ENCODE assay signal across 12 cellular contexts in the genomic region with DNA sequence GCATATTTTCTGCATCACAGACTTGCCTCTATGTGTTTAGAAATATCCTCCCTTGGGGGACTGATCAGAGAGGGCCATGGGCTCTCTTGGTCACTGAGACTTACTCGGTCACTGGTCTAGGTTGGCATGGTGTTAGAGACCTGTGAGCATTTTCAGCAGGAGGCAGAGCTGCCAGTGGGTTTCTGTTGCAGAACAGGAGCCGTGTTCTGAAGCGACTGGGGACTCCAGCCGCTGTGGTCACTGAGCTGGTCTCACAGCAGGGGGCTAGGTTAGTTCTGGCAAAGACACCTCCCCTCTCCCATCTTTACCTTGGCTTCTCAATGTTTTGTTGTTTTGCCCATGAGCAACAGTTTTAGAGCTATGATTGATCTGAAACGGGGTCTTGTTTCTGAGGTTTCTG. TPM values are rescaled to one million over a fixed set of nuclear protein-coding genes. Genes with fewer than 3 reads are reported as not detected.
DNase-seq lines count a peak whose midpoint lies in the region; ATAC-seq and TF ChIP-seq lines count a peak whose summit lies in the region.
"Had no signal": no experiment of that assay in that cellular context is flagged by ENCODE, and none has a peak within 500 bp of the region (broad histone marks: within the 10 kb centered on the region; RNA-seq: fewer than 3 reads in every experiment).

No MANE protein-coding gene starts in this region.

- CTCF ChIA-PET in mammary epithelial cell (lab: Charles Lee; ENCODE audit: low non-redundant PET) (no interaction called here), MCF 10A (lab: Yijun Ruan, JAX) (interaction anchor here (0.6 to 1.3 kb wide), 4 partner anchors 34 to 801 kb away, joined by 3 read pairs; no protein-coding TSS in a partner anchor)
- CTCF ChIA-PET in activated CD4-positive, alpha-beta memory T cell treated with anti-CD3 and anti-CD28 coated beads, Interleukin-2, amount 10 ng/mL, durations not matched to agents 7 days and 5 days (lab: Charles Lee): interaction anchor here (0.8 to 2.3 kb wide), 8 partner anchors 9 to 543 kb away, joined by 3 to 10 read pairs (median 5); partner anchors contain the start of gene DYNLT1

- no peak overlapping the region for H2AFZ ChIP-seq in mammary epithelial cell (ENCODE audit: low read depth, low read length)

- WGBS in mammary epithelial cell (ENCODE audit: low coverage, missing lambda C conversion rate): 93% methylated on average over 5 of the region's 5 CpGs
- 53 to 83% methylated on average over 4 to 5 of the region's 5 CpGs for WGBS in endodermal cell (ENCODE audit: insufficient coverage in 1 of 2, insufficient read length in 1 of 2), 2 experiments

- no peak overlapping the region for H3K9ac ChIP-seq in mammary epithelial cell (ENCODE audit: insufficient read depth, low read length)
- H3K9ac ChIP-seq in endodermal cell (ENCODE audit: extremely low read depth, low read length, poor library complexity, severe bottlenecking): no peak overlapping the region

- DNase-seq in mammary epithelial cell: no peak
- DNase-seq in MCF 10A (ENCODE audit: unreplicated experiment): no peak
- DNase-seq in activated CD4-positive, alpha-beta memory T cell treated with anti-CD3 and anti-CD28 coated beads, Interleukin-2, amount 10 ng/mL, durations not matched to agents 7 days and 5 days: no peak
- DNase-seq in endodermal cell: peak; percentile 52
- DNase-seq in stimulated activated naive CD8-positive, alpha-beta T cell treated with anti-CD3 and anti-CD28 coated beads, Interleukin-15, amount 100 ng/mL, for 72 hours: no peak
- no peak for DNase-seq in effector CD8-positive, alpha-beta T cell (lab: John Stamatoyannopoulos, UW)
- DNase-seq: IMR-90, left ventricle myocardium inferior, NCI-H526 treated with DMSO at 0.1 percent for 48 hours, substantia nigra had no signal

- H3K4me2 ChIP-seq in mammary epithelial cell (ENCODE audit: insufficient read depth, low read depth, low read length): peak overlapping the region; percentile 56

- H3K27me3 ChIP-seq in mammary epithelial cell (ENCODE audit: insufficient read depth, low read length): no peaks in the 10 kb centered on the region
- H3K27me3 ChIP-seq in endodermal cell (ENCODE audit: control insufficient read depth, insufficient read depth, low read length, poor library complexity, severe bottlenecking): no peaks in the 10 kb centered on the region

- no peak overlapping the region for H3K4me3 ChIP-seq in mammary epithelial cell (replicated peaks in 1 of 3; ENCODE audit: insufficient read depth in 1 of 3, low read depth in 2 of 3, low read length in 3 of 3)
- H3K4me3 ChIP-seq in endodermal cell (ENCODE audit: low read length): no peak overlapping the region
- H3K4me3 ChIP-seq: left ventricle myocardium inferior had no signal

- POLR2A ChIA-PET in MCF 10A (lab: Yijun Ruan, JAX): interaction anchor here (1.2 to 2.0 kb wide), 2 partner anchors 138 to 342 kb away, joined by 3 to 4 read pairs; no protein-coding TSS in a partner anchor
- POLR2A ChIA-PET in activated CD4-positive, alpha-beta memory T cell treated with anti-CD3 and anti-CD28 coated beads, Interleukin-2, amount 10 ng/mL, durations not matched to agents 7 days and 5 days (lab: Charles Lee): interaction anchor here (0.8 to 3.0 kb wide), 6 partner anchors 10 to 76 kb away, joined by 3 to 35 read pairs (median 6); partner anchors contain the start of genes DYNLT1 and TMEM181

- H3K4me3 Mint-ChIP-seq in MCF 10A (ENCODE audit: unreplicated experiment): no peak overlapping the region
- peak overlapping the region; percentile 67 for H3K4me3 Mint-ChIP-seq in activated CD4-positive, alpha-beta memory T cell treated with anti-CD3 and anti-CD28 coated beads, Interleukin-2, amount 10 ng/mL, durations not matched to agents 7 days and 5 days
- no peak overlapping the region for H3K4me3 Mint-ChIP-seq in endodermal cell
- peak overlapping the region; percentile 71 to 79 for H3K4me3 Mint-ChIP-seq in stimulated activated naive CD8-positive, alpha-beta T cell treated with anti-CD3 and anti-CD28 coated beads, Interleukin-15, amount 100 ng/mL, for 72 hours

- peaks cover 16% of the 10 kb centered on the region for H3K4me1 ChIP-seq in mammary epithelial cell (ENCODE audit: insufficient read depth, low read length)
- peaks cover 5% of the 10 kb centered on the region for H3K4me1 ChIP-seq in endodermal cell (ENCODE audit: control insufficient read depth, insufficient read depth, low read length)
- H3K4me1 ChIP-seq: left ventricle myocardium inferior had no signal

- no TSS peak for BruUV-seq in mammary epithelial cell (replicated peaks; lab: Mats Ljungman, UMichigan)
- BruUV-seq in MCF 10A (replicated peaks; lab: Mats Ljungman, UMichigan): no TSS peak

- no peak for ATAC-seq in stimulated activated naive CD8-positive, alpha-beta T cell treated with anti-CD3 and anti-CD28 coated beads, Interleukin-15, amount 100 ng/mL, for 72 hours
- ATAC-seq in GM19328 (IDR thresholded peaks at IDR 0.05; ENCODE audit: unreplicated experiment) (no peak), HG03378 (IDR thresholded peaks at IDR 0.05; ENCODE audit: unreplicated experiment) (no peak)

- no peak overlapping the region for H3K27ac Mint-ChIP-seq in MCF 10A (ENCODE audit: low read depth, unreplicated experiment)
- peak overlapping the region; percentile 94 for H3K27ac Mint-ChIP-seq in activated CD4-positive, alpha-beta memory T cell treated with anti-CD3 and anti-CD28 coated beads, Interleukin-2, amount 10 ng/mL, durations not matched to agents 7 days and 5 days
- H3K27ac Mint-ChIP-seq in endodermal cell: peak overlapping the region; percentile 64
- peak overlapping the region; percentile 68 to 90 for H3K27ac Mint-ChIP-seq in stimulated activated naive CD8-positive, alpha-beta T cell treated with anti-CD3 and anti-CD28 coated beads, Interleukin-15, amount 100 ng/mL, for 72 hours

- H3K4me1 Mint-ChIP-seq in MCF 10A (ENCODE audit: insufficient read depth, unreplicated experiment) (peaks cover 20% of the 10 kb centered on the region), endodermal cell (peaks cover 21% of the 10 kb centered on the region)
- H3K4me1 Mint-ChIP-seq in activated CD4-positive, alpha-beta memory T cell treated with anti-CD3 and anti-CD28 coated beads, Interleukin-2, amount 10 ng/mL, durations not matched to agents 7 days and 5 days: peaks cover 89% of the 10 kb centered on the region
- H3K4me1 Mint-ChIP-seq in stimulated activated naive CD8-positive, alpha-beta T cell treated with anti-CD3 and anti-CD28 coated beads, Interleukin-15, amount 100 ng/mL, for 72 hours: peaks cover 75% of the 10 kb centered on the region

- intact Hi-C loops in mammary epithelial cell (cut with micrococcal nuclease): no loop called here
- intact Hi-C loops in MCF 10A (cut with micrococcal nuclease): no loop called here

- H3K9me3 ChIP-seq in mammary epithelial cell (replicated peaks; ENCODE audit: insufficient read depth, low read length) (no peaks in the 10 kb centered on the region), endodermal cell (ENCODE audit: control insufficient read depth, low read length) (no peaks in the 10 kb centered on the region)
- H3K9me3 ChIP-seq: left ventricle myocardium inferior had no signal

- H3K9me3 Mint-ChIP-seq in MCF 10A (ENCODE audit: unreplicated experiment) (no peaks in the 10 kb centered on the region), endodermal cell (no peaks in the 10 kb centered on the region)
- no peaks in the 10 kb centered on the region for H3K9me3 Mint-ChIP-seq in activated CD4-positive, alpha-beta memory T cell treated with anti-CD3 and anti-CD28 coated beads, Interleukin-2, amount 10 ng/mL, durations not matched to agents 7 days and 5 days
- no peaks in the 10 kb centered on the region for H3K9me3 Mint-ChIP-seq in stimulated activated naive CD8-positive, alpha-beta T cell treated with anti-CD3 and anti-CD28 coated beads, Interleukin-15, amount 100 ng/mL, for 72 hours

- H3K27me3 Mint-ChIP-seq in MCF 10A (ENCODE audit: insufficient read depth, unreplicated experiment) (no peaks in the 10 kb centered on the region), endodermal cell (ENCODE audit: insufficient read depth) (no peaks in the 10 kb centered on the region)
- H3K27me3 Mint-ChIP-seq in activated CD4-positive, alpha-beta memory T cell treated with anti-CD3 and anti-CD28 coated beads, Interleukin-2, amount 10 ng/mL, durations not matched to agents 7 days and 5 days: no peaks in the 10 kb centered on the region
- H3K27me3 Mint-ChIP-seq in stimulated activated naive CD8-positive, alpha-beta T cell treated with anti-CD3 and anti-CD28 coated beads, Interleukin-15, amount 100 ng/mL, for 72 hours: no peaks in the 10 kb centered on the region

- dilution Hi-C loops in mammary epithelial cell (cut with HindIII; ENCODE audit: low sequenced_read_pairs): no loop called here

- H3K36me3 ChIP-seq in mammary epithelial cell (ENCODE audit: insufficient read depth, low read length) (no peaks in the 10 kb centered on the region), endodermal cell (ENCODE audit: control insufficient read depth, insufficient read depth, low read length) (no peaks in the 10 kb centered on the region)
- H3K36me3 ChIP-seq: left ventricle myocardium inferior had no signal

- in situ Hi-C loops in mammary epithelial cell (cut with MboI; ENCODE audit: low sequenced_read_pairs in 2 of 2): no loop called here

- H3K36me3 Mint-ChIP-seq in MCF 10A (ENCODE audit: insufficient read depth, unreplicated experiment) (peaks cover 7% of the 10 kb centered on the region), endodermal cell (ENCODE audit: low read depth) (peaks cover 25% of the 10 kb centered on the region)
- H3K36me3 Mint-ChIP-seq in activated CD4-positive, alpha-beta memory T cell treated with anti-CD3 and anti-CD28 coated beads, Interleukin-2, amount 10 ng/mL, durations not matched to agents 7 days and 5 days (ENCODE audit: low read depth): peaks cover 66% of the 10 kb centered on the region

- TF ChIP-seq CTCF in mammary epithelial cell (conservative IDR thresholded peaks at IDR 0.05 in 1 of 2, IDR thresholded peaks at IDR 0.05 in 1 of 2; ENCODE audit: extremely low read depth in 1 of 2, insufficient read depth in 1 of 2, low read depth in 1 of 2, low read length in 2 of 2): no peak
- TF ChIP-seq CTCF in MCF 10A (IDR thresholded peaks at IDR 0.05; ENCODE audit: unreplicated experiment): no peak
- TF ChIP-seq CTCF in endodermal cell (conservative IDR thresholded peaks at IDR 0.05): no peak

- H3K79me2 ChIP-seq in mammary epithelial cell (ENCODE audit: insufficient read depth, low read length): peaks cover 95% of the 10 kb centered on the region

- H4K20me1 ChIP-seq in mammary epithelial cell (ENCODE audit: insufficient read depth, low read length): no peaks in the 10 kb centered on the region

- H3K27ac ChIP-seq in mammary epithelial cell (ENCODE audit: insufficient read depth, low read depth, low read length) (peak overlapping the region; percentile 34), endodermal cell (ENCODE audit: low read depth, low read length) (no peak overlapping the region)
- H3K27ac ChIP-seq: left ventricle myocardium inferior had no signal

RNA-seq across cellular contexts. Expression of gene TMEM181, which starts 8.7 kb away (rescaled TPM):
- 10 to 100 TPM; 29.8 to 45.3 TPM for total RNA-seq in mammary epithelial cell
- 14.8 TPM for polyA plus RNA-seq in mammary epithelial cell
- polyA minus RNA-seq in mammary epithelial cell: 15.7 TPM
- total RNA-seq in MCF 10A (2022): 25.3 and 28.8 TPM in 2 replicates
- total RNA-seq in activated CD4-positive, alpha-beta memory T cell treated with anti-CD3 and anti-CD28 coated beads, Interleukin-2, amount 10 ng/mL, durations not matched to agents 7 days and 5 days: 10 to 100 TPM; 20.2 to 20.5 TPM
- total RNA-seq in endodermal cell: 10 to 100 TPM; 21.2 to 21.8 TPM
- 20.7 TPM for polyA plus RNA-seq in endodermal cell (2013, experiment 1 of 2)
- 18.7 TPM for polyA plus RNA-seq in endodermal cell (2013, experiment 2 of 2)

Comparison
In these comparisons a context has a peak if more than half of its experiments do, and no peak if none do; other contexts are left out.
1. H3K4me3 Mint-ChIP-seq: peak in activated CD4-positive, alpha-beta memory T cell treated with anti-CD3 and anti-CD28 coated beads, Interleukin-2, amount 10 ng/mL, durations not matched to agents 7 days and 5 days (single experiment) and stimulated activated naive CD8-positive, alpha-beta T cell treated with anti-CD3 and anti-CD28 coated beads, Interleukin-15, amount 100 ng/mL, for 72 hours (2 of 2); none in MCF 10A (single experiment) and endodermal cell (single experiment).